In genomic region chr1:223270155-223270554, GRCh38 we compare ENCODE assay signal across 20 cellular contexts.
A peak's percentile ranks its signal among the peaks of the same experiment; 100 is the strongest.
DNase-seq lines count a peak whose midpoint lies in the region; ATAC-seq, FAIRE-seq and TF ChIP-seq lines count a peak whose summit lies in the region.
"Had no signal": no experiment of that assay in that cellular context is flagged by ENCODE, and none has a peak within 500 bp of the region (broad histone marks: within the 10 kb centered on the region; RNA-seq: fewer than 3 reads in every experiment).

No MANE protein-coding gene starts in this region.

- no peak overlapping the region for H3K4me3 Mint-ChIP-seq in stimulated activated memory B cell treated with anti-CD40 and anti-IgM and Interleukin-4, amounts not matched to agents 10 μg/mL and 1 μg/mL and 100 μg/mL, for 72 hours
- H3K4me3 Mint-ChIP-seq: CD4-positive, alpha-beta memory T cell had no signal

- no peak for TF ChIP-seq CTCF in bronchial epithelial cell (IDR thresholded peaks at IDR 0.05; ENCODE audit: insufficient read depth, low read length, severe bottlenecking)
- no peak for TF ChIP-seq CTCF in HepG2 (CRISPR knock-in tag; IDR thresholded peaks at IDR 0.05)
- no peak for TF ChIP-seq CTCF in kidney (IDR thresholded peaks at IDR 0.05; ENCODE audit: borderline replicate concordance, extremely low read depth, insufficient read depth)

- H3K9me3 ChIP-seq in HepG2 (ENCODE audit: low read length) (no peaks in the 10 kb centered on the region), kidney (ENCODE audit: control insufficient read depth in 1 of 2, low read length in 2 of 2) (no peaks in the 10 kb centered on the region)

- no peaks in the 10 kb centered on the region for H3K36me3 Mint-ChIP-seq in stimulated activated memory B cell treated with anti-CD40 and anti-IgM and Interleukin-4, amounts not matched to agents 10 μg/mL and 1 μg/mL and 100 μg/mL, for 72 hours

- peak; percentile 32 for FAIRE-seq in bronchial epithelial cell (lab: Jason Lieb, UNC)
- no peak for FAIRE-seq in HepG2 (lab: Jason Lieb, UNC)
- FAIRE-seq in kidney (lab: Jason Lieb, UNC): no peak
- FAIRE-seq: GM12891, GM18507, H1 had no signal

- intact Hi-C loops in HepG2 (cut with micrococcal nuclease; ENCODE audit: unreplicated experiment) (no loop called here), kidney (cut with DNase I) (no loop called here)

- DNase-seq in bronchial epithelial cell (ENCODE audit: low read depth) (no peak), HepG2 (ENCODE audit: low spot score) (no peak), kidney (no peak)
- no peak for DNase-seq in activated CD8-positive, alpha-beta memory T cell treated with anti-CD3 and anti-CD28 coated beads for 24 hours
- DNase-seq: 8988T; C1 segment of cervical spinal cord; Calu3; CD4-positive, alpha-beta memory T cell; COR-L47; DMS53; DMS79 treated with DMSO at 0.1 percent for 48 hours; GF-D8; GM23248; H7; HCEC 1CT had no signal

- no peak overlapping the region for H2AFZ ChIP-seq in HepG2 (ENCODE audit: low read length)
- H2AFZ ChIP-seq: GM23248 had no signal

- TF ChIP-seq RAD21 in HepG2 (CRISPR knock-in tag; IDR thresholded peaks at IDR 0.05): no peak

- no peak for TF ChIP-seq POLR2A in HepG2 (IDR thresholded peaks at IDR 0.05; ENCODE audit: insufficient read depth in 1 of 2, low read depth in 2 of 2, low read length in 2 of 2)

- H3K79me2 ChIP-seq in HepG2 (ENCODE audit: insufficient read depth, low read length): no peaks in the 10 kb centered on the region

- BruUV-seq in HepG2 (replicated peaks; lab: Mats Ljungman, UMichigan): no TSS peak

- POLR2A ChIA-PET in HepG2 (lab: Yijun Ruan, JAX): no interaction called here

- H3K27ac ChIP-seq in HepG2 (ENCODE audit: extremely low read length, insufficient read depth, low read length) (no peak overlapping the region), kidney (ENCODE audit: low read depth in 2 of 2, low read length in 2 of 2) (no peak overlapping the region)
- H3K27ac ChIP-seq: GM23248 had no signal

- H3K27me3 Mint-ChIP-seq in stimulated activated memory B cell treated with anti-CD40 and anti-IgM and Interleukin-4, amounts not matched to agents 10 μg/mL and 1 μg/mL and 100 μg/mL, for 72 hours: no peaks in the 10 kb centered on the region

- H3K9ac ChIP-seq in HepG2 (ENCODE audit: insufficient read depth, low read depth, low read length) (no peak overlapping the region), kidney (ENCODE audit: low read length in 2 of 2) (no peak overlapping the region)
- H3K9ac ChIP-seq: GM23248 had no signal

- in situ Hi-C loops in HepG2 (cut with HindIII; ENCODE audit: extremely low pct_ligation_motif_present, low pct_unique_long_range_greater_than_20kb): no loop called here

- H3K27me3 ChIP-seq in bronchial epithelial cell (ENCODE audit: control insufficient read depth, insufficient read depth, low read length): peaks cover 3% of the 10 kb centered on the region
- no peaks in the 10 kb centered on the region; a peak in 1 of 5 replicates for H3K27me3 ChIP-seq in HepG2 (ENCODE audit: control insufficient read depth in 1 of 2, insufficient read depth in 2 of 2, low read length in 2 of 2)

- H3K36me3 ChIP-seq in bronchial epithelial cell (ENCODE audit: control insufficient read depth, insufficient read depth, low read length) (no peaks in the 10 kb centered on the region), HepG2 (replicated peaks in 1 of 2; ENCODE audit: control insufficient read depth in 1 of 2, insufficient read depth in 2 of 2, low read length in 2 of 2) (no peaks in the 10 kb centered on the region), kidney (ENCODE audit: control insufficient read depth in 1 of 2, insufficient read depth in 2 of 2, low read length in 2 of 2) (no peaks in the 10 kb centered on the region)

- H3K27ac Mint-ChIP-seq in stimulated activated memory B cell treated with anti-CD40 and anti-IgM and Interleukin-4, amounts not matched to agents 10 μg/mL and 1 μg/mL and 100 μg/mL, for 72 hours: no peak overlapping the region

- no peaks in the 10 kb centered on the region for H3K4me1 Mint-ChIP-seq in stimulated activated memory B cell treated with anti-CD40 and anti-IgM and Interleukin-4, amounts not matched to agents 10 μg/mL and 1 μg/mL and 100 μg/mL, for 72 hours

- TF ChIP-seq EP300 in HepG2 (IDR thresholded peaks at IDR 0.05; ENCODE audit: low read depth in 2 of 2, low read length in 2 of 2) (no peak), HepG2 (CRISPR knock-in tag; IDR thresholded peaks at IDR 0.05; ENCODE audit: borderline replicate concordance) (no peak)

- WGBS in HepG2 (ENCODE audit: low lambda C conversion rate): 87% methylated on average over 3 of the region's 5 CpGs

- H3K4me1 ChIP-seq in HepG2 (ENCODE audit: insufficient read depth, low read length) (peaks cover 9% of the 10 kb centered on the region; the same call in 1 of the 2 replicates), kidney (ENCODE audit: control insufficient read depth in 1 of 2, insufficient read depth in 1 of 2, low read depth in 1 of 2, low read length in 2 of 2) (no peaks in the 10 kb centered on the region)

- H3K9me3 Mint-ChIP-seq in stimulated activated memory B cell treated with anti-CD40 and anti-IgM and Interleukin-4, amounts not matched to agents 10 μg/mL and 1 μg/mL and 100 μg/mL, for 72 hours: no peaks in the 10 kb centered on the region
- H3K9me3 Mint-ChIP-seq: CD4-positive, alpha-beta memory T cell had no signal

- H4K20me1 ChIP-seq in HepG2 (ENCODE audit: insufficient read depth, low read length): no peaks in the 10 kb centered on the region

- H3K4me2 ChIP-seq in HepG2 (ENCODE audit: low read depth, low read length): no peak overlapping the region

- ATAC-seq in HepG2 (no peak), GM18517 (IDR thresholded peaks at IDR 0.05; ENCODE audit: unreplicated experiment) (no peak)
- ATAC-seq in stimulated activated memory B cell treated with anti-CD40 and anti-IgM and Interleukin-4, amounts not matched to agents 10 μg/mL and 1 μg/mL and 100 μg/mL, for 72 hours: peak; percentile 17

- CTCF ChIA-PET in HepG2 (lab: Yijun Ruan, JAX; ENCODE audit: low intra/inter-chr PET ratio, low total read pairs): no interaction called here

- H3K4me3 ChIP-seq in bronchial epithelial cell (ENCODE audit: low read depth, low read length) (no peak overlapping the region), HepG2 (replicated peaks in 1 of 3; ENCODE audit: insufficient read depth in 1 of 3, low read depth in 2 of 3, low read length in 3 of 3) (no peak overlapping the region), kidney (ENCODE audit: low read length in 2 of 2) (no peak overlapping the region)
- H3K4me3 ChIP-seq: GM23248 had no signal

TF ChIP-seq in HepG2, 621 proteins besides CTCF, POLR2A, EP300 and RAD21:
- TF ChIP-seq ZNF772 (CRISPR knock-in tag; IDR thresholded peaks at IDR 0.05) (no peak), ZNF660 (CRISPR knock-in tag; IDR thresholded peaks at IDR 0.05; ENCODE audit: borderline replicate concordance, low read depth) (no peak), ZNF547 (CRISPR knock-in tag; IDR thresholded peaks at IDR 0.05) (no peak), NRL (CRISPR knock-in tag; IDR thresholded peaks at IDR 0.05; ENCODE audit: borderline replicate concordance) (0 out of 2 replicates have a peak, but pooled peaks have one; percentile 37), ZMAT5 (CRISPR knock-in tag; IDR thresholded peaks at IDR 0.05; ENCODE audit: borderline replicate concordance, low read depth) (no peak)
TF ChIP-seq in HepG2: peak in this region for 1.
